ENCODE assay signal across 10 cellular contexts in genomic region chr3:48151807-48152427, GRCh38. TPM values are rescaled to one million over a fixed set of nuclear protein-coding genes. Genes with fewer than 3 reads are reported as not detected.
DNase-seq lines count a peak whose midpoint lies in the region; ATAC-seq, FAIRE-seq and TF ChIP-seq lines count a peak whose summit lies in the region.
"Had no signal": no experiment of that assay in that cellular context is flagged by ENCODE, and none has a peak within 500 bp of the region (broad histone marks: within the 10 kb centered on the region; RNA-seq: fewer than 3 reads in every experiment).

No MANE protein-coding gene starts in this region.

- H3K27ac ChIP-seq in right cardiac atrium (ENCODE audit: low read length) = peak overlapping the region; percentile 43
- H3K27ac ChIP-seq in hepatocyte = no peak overlapping the region

- H3K9me3 ChIP-seq in adipocyte (ENCODE audit: control insufficient read depth, low read length) (no peaks in the 10 kb centered on the region), right cardiac atrium (ENCODE audit: control insufficient read depth, low read length) (no peaks in the 10 kb centered on the region), hepatocyte (ENCODE audit: low read depth) (no peaks in the 10 kb centered on the region)

- intact Hi-C loops in right cardiac atrium (cut with DNase I) (loop anchor here (5.0 to 10.0 kb wide), 4 partner anchors 157 to 317 kb away; no protein-coding TSS in a partner anchor), sciatic nerve (cut with DNase I) (loop anchor here (10.0 kb wide), 1 partner anchor 167 kb away; no protein-coding TSS in a partner anchor)

- no peak overlapping the region for H3K4me3 Mint-ChIP-seq in HFFc6
- H3K4me3 Mint-ChIP-seq: CD8-positive, alpha-beta T cell; T-cell had no signal

- peak overlapping the region; percentile 43 for H3K9ac ChIP-seq in adipocyte (ENCODE audit: low read length)

- H3K4me1 Mint-ChIP-seq in HFFc6 (ENCODE audit: low read depth) = peaks cover 46% of the 10 kb centered on the region
- H3K4me1 Mint-ChIP-seq: T-cell had no signal

- ATAC-seq in right cardiac atrium (peak; percentile 61 to 73), sciatic nerve (peak; percentile 46), GM21423 (IDR thresholded peaks at IDR 0.05; ENCODE audit: unreplicated experiment) (no peak)

- no peaks in the 10 kb centered on the region for H3K36me3 Mint-ChIP-seq in HFFc6 (ENCODE audit: low read depth)
- H3K36me3 Mint-ChIP-seq: CD8-positive, alpha-beta T cell; T-cell had no signal

- no peak overlapping the region for H3K4me2 ChIP-seq in hepatocyte

- TF ChIP-seq CTCF in HFFc6 (IDR thresholded peaks at IDR 0.05) = peak; percentile 21; the same call in 1 of the 2 replicates
- no peak for TF ChIP-seq CTCF in D721Med (IDR thresholded peaks at IDR 0.05; ENCODE audit: insufficient read depth, missing control alignments)
- no peak for TF ChIP-seq CTCF in hepatocyte (IDR thresholded peaks at IDR 0.05; ENCODE audit: poor library complexity)

- no peak overlapping the region for H2AFZ ChIP-seq in hepatocyte

- H3K4me1 ChIP-seq in adipocyte (ENCODE audit: control insufficient read depth, insufficient read depth, low read length) = peaks cover 16% of the 10 kb centered on the region
- H3K4me1 ChIP-seq in right cardiac atrium (ENCODE audit: control insufficient read depth, insufficient read depth, low read length) = peaks cover 6% of the 10 kb centered on the region
- H3K4me1 ChIP-seq in hepatocyte (ENCODE audit: insufficient read depth) = no peaks in the 10 kb centered on the region

- H3K27me3 ChIP-seq in adipocyte (replicated peaks; ENCODE audit: control insufficient read depth, insufficient read depth, low read length) = no peaks in the 10 kb centered on the region
- no peaks in the 10 kb centered on the region for H3K27me3 ChIP-seq in right cardiac atrium (ENCODE audit: control insufficient read depth, insufficient read depth)
- H3K27me3 ChIP-seq in hepatocyte = no peaks in the 10 kb centered on the region

- FAIRE-seq in D721Med (lab: Jason Lieb, UNC) = no peak

- H3K79me2 ChIP-seq in hepatocyte = no peaks in the 10 kb centered on the region

- H4K20me1 ChIP-seq in hepatocyte (ENCODE audit: insufficient read depth, poor library complexity, severe bottlenecking) = no peaks in the 10 kb centered on the region

- DNase-seq in HFFc6 = no peak
- no peak for DNase-seq in adipocyte (ENCODE audit: low read depth)
- DNase-seq in right cardiac atrium = peak in 1 of 3 donors; percentile 52
- DNase-seq in sciatic nerve (ENCODE audit: low spot score) = no peak
- no peak for DNase-seq in central memory CD4-positive, alpha-beta T cell
- DNase-seq in D721Med (ENCODE audit: insufficient read length, low spot score) = no peak
- DNase-seq in hepatocyte (ENCODE audit: low spot score) = no peak

- no peaks in the 10 kb centered on the region for H3K9me2 ChIP-seq in hepatocyte (replicated peaks; ENCODE audit: insufficient read depth)

- H3K4me3 ChIP-seq in adipocyte (ENCODE audit: low read length) = no peak overlapping the region
- H3K4me3 ChIP-seq in right cardiac atrium (ENCODE audit: low read length) = no peak overlapping the region
- H3K4me3 ChIP-seq in hepatocyte = no peak overlapping the region

- H3K9me3 Mint-ChIP-seq in HFFc6 = no peaks in the 10 kb centered on the region
- H3K9me3 Mint-ChIP-seq: CD8-positive, alpha-beta T cell; T-cell had no signal

- H3K27ac Mint-ChIP-seq in HFFc6 = no peak overlapping the region
- H3K27ac Mint-ChIP-seq: CD8-positive, alpha-beta T cell; T-cell had no signal

- H3K36me3 ChIP-seq in adipocyte (ENCODE audit: control insufficient read depth, insufficient read depth, low read length, severe bottlenecking) (no peaks in the 10 kb centered on the region), hepatocyte (replicated peaks; ENCODE audit: insufficient read depth, low read depth) (no peaks in the 10 kb centered on the region)

- 35% methylated on average over 8 of the region's 8 CpGs for WGBS in right cardiac atrium
- WGBS in hepatocyte (ENCODE audit: low lambda C conversion rate, missing lambda C conversion rate) = 72% methylated on average over 8 of the region's 8 CpGs

- peaks cover 2% of the 10 kb centered on the region; the same call in 1 of the 2 replicates for H3K27me3 Mint-ChIP-seq in HFFc6 (ENCODE audit: insufficient read depth)
- H3K27me3 Mint-ChIP-seq: T-cell had no signal

RNA-seq across cellular contexts. Expression of gene CDC25A, which starts 36.3 kb away (rescaled TPM):
- 10 to 100 TPM in 3 of 6 experiments, 1 to 10 TPM in 3; 5.4 to 12.4 (median 10.0) TPM for total RNA-seq in HFFc6 (2021; fragmentation: NEBNext Ultra II Directional; extraction: Animal tissue kit (Norgen Biotek cat#: 25700))
- 1 to 10 TPM in 1 of 4 donors, under 1 TPM in 3; 0.71 to 1.0 (median 0.87) TPM for total RNA-seq in right cardiac atrium
- polyA plus RNA-seq in right cardiac atrium = 0.86 TPM
- 0.58 TPM for total RNA-seq in sciatic nerve
- 5.3 and 7.9 TPM in 2 replicates for total RNA-seq in hepatocyte
- polyA plus RNA-seq in hepatocyte = 3.7 and 5.5 TPM in 2 replicates
